Comparison of ENCODE assay signal across 22 cellular contexts in genomic region chr5:168468836-168469235, GRCh38. TPM values are rescaled to one million over a fixed set of nuclear protein-coding genes. Genes with fewer than 3 reads are reported as not detected.
DNase-seq lines count a peak whose midpoint lies in the region; ATAC-seq, FAIRE-seq and TF ChIP-seq lines count a peak whose summit lies in the region.
"Had no signal": no experiment of that assay in that cellular context is flagged by ENCODE, and none has a peak within 500 bp of the region (broad histone marks: within the 10 kb centered on the region; RNA-seq: fewer than 3 reads in every experiment).

No MANE protein-coding gene starts in this region.

- H3K4me1 ChIP-seq in fibroblast of lung (ENCODE audit: control insufficient read depth, extremely low read depth, insufficient read depth, low read length) (peaks cover 4% of the 10 kb centered on the region), osteoblast (ENCODE audit: insufficient read depth, low read length) (peaks cover 17% of the 10 kb centered on the region), small intestine (ENCODE audit: control insufficient read depth in 2 of 2, insufficient read depth in 1 of 2, low read depth in 1 of 2, low read length in 1 of 2) (no peaks in the 10 kb centered on the region)
- H3K4me1 ChIP-seq: gastroesophageal sphincter, sigmoid colon, vagina had no signal

- 88 to 96% (median 96%) methylated on average over 8 of the region's 8 CpGs for WGBS in small intestine, 3 donors

- ATAC-seq in GM19452 (IDR thresholded peaks at IDR 0.05; ENCODE audit: unreplicated experiment) = no peak
- ATAC-seq: gastroesophageal sphincter, HepG2, left ventricle myocardium superior had no signal

- in situ Hi-C loops in GM13976 (cut with MboI; ENCODE audit: low sequenced_read_pairs, unreplicated experiment) = no loop called here

- H3K4me2 ChIP-seq in fibroblast of lung (ENCODE audit: extremely low read depth, insufficient read depth, low read length) (no peak overlapping the region), osteoblast (ENCODE audit: insufficient read depth, low read length) (no peak overlapping the region)

- H3K36me3 ChIP-seq in fibroblast of lung (ENCODE audit: control insufficient read depth, insufficient read depth, low read length) (no peaks in the 10 kb centered on the region), osteoblast (ENCODE audit: insufficient read depth, low read length) (no peaks in the 10 kb centered on the region), small intestine (ENCODE audit: control insufficient read depth in 2 of 2, insufficient read depth in 2 of 2, low read length in 2 of 2) (peaks cover 0 to 21% of the 10 kb centered on the region in 2 donors)
- H3K36me3 ChIP-seq: gastroesophageal sphincter, sigmoid colon, vagina had no signal

- DNase-seq in AG20443 (ENCODE audit: low spot score) (peak; percentile 64), LHCN-M2 (ENCODE audit: low read depth) (peak; percentile 62), fibroblast of lung (ENCODE audit: low read depth in 2 of 2) (peak; percentile 78 to 91), osteoblast (ENCODE audit: insufficient read length, low spot score, missing footprints) (peak; percentile 92), NCI-H146 treated with DMSO at 0.1 percent for 48 hours (lab: John Stamatoyannopoulos, UW; ENCODE audit: unreplicated experiment) (no peak), GM13976 (ENCODE audit: low spot score) (no peak), small intestine (no peak)
- DNase-seq: activated gamma-delta T cell; amygdala; C1 segment of cervical spinal cord; left ventricle myocardium superior; MM.1S; NCI-H187; NCI-H226; sigmoid colon; stimulated activated CD4-positive, alpha-beta T cell treated with anti-CD3 and anti-CD28 coated beads, Interleukin-2, amount 100 ng/mL, for 48 hours; substantia nigra had no signal

- peak overlapping the region; percentile 49 for H3K27ac ChIP-seq in fibroblast of lung (ENCODE audit: insufficient read depth, low read length)
- H3K27ac ChIP-seq in osteoblast (ENCODE audit: low read depth, low read length) = no peak overlapping the region
- no peak overlapping the region for H3K27ac ChIP-seq in small intestine (ENCODE audit: low read depth in 1 of 2, low read length in 1 of 2)
- H3K27ac ChIP-seq: gastroesophageal sphincter, sigmoid colon, vagina had no signal

- H3K79me2 ChIP-seq in fibroblast of lung (ENCODE audit: control insufficient read depth, insufficient read depth, low read length) = no peaks in the 10 kb centered on the region
- H3K79me2 ChIP-seq in osteoblast (ENCODE audit: insufficient read depth, low read length) = no peaks in the 10 kb centered on the region

- H3K4me3 ChIP-seq in fibroblast of lung (replicated peaks in 1 of 4; ENCODE audit: control extremely low read depth in 1 of 4, insufficient read depth in 1 of 4, low read depth in 3 of 4, low read length in 4 of 4) (no peak overlapping the region), osteoblast (ENCODE audit: insufficient read depth, low read length) (no peak overlapping the region), small intestine (ENCODE audit: low read depth in 1 of 2, low read length in 2 of 2) (no peak overlapping the region)
- H3K4me3 ChIP-seq: gastroesophageal sphincter, sigmoid colon, vagina had no signal

- peak overlapping the region; percentile 26 for H2AFZ ChIP-seq in fibroblast of lung (ENCODE audit: low read length)
- H2AFZ ChIP-seq in osteoblast (ENCODE audit: low read length) = no peak overlapping the region

- TF ChIP-seq CTCF in fibroblast of lung (conservative IDR thresholded peaks at IDR 0.05 in 1 of 2, IDR thresholded peaks at IDR 0.05 in 1 of 2; ENCODE audit: low read depth in 1 of 2, low read length in 2 of 2) (no peak), osteoblast (IDR thresholded peaks at IDR 0.05; ENCODE audit: extremely low read depth, low read depth, low read length) (no peak), GM13976 (IDR thresholded peaks at IDR 0.05; ENCODE audit: borderline replicate concordance, control extremely low read depth, extremely low read depth, insufficient read depth, missing control alignments) (no peak)

- FAIRE-seq in small intestine (lab: Jason Lieb, UNC) = no peak
- FAIRE-seq: D721Med, HepG2 had no signal

- H4K20me1 ChIP-seq in fibroblast of lung (ENCODE audit: control insufficient read depth, extremely low read depth, insufficient read depth, low read length) = no peaks in the 10 kb centered on the region
- H4K20me1 ChIP-seq in osteoblast (ENCODE audit: insufficient read depth, low read length) = no peaks in the 10 kb centered on the region

- H3K9me3 ChIP-seq in fibroblast of lung (ENCODE audit: control insufficient read depth, insufficient read depth, low read depth, low read length) (no peaks in the 10 kb centered on the region), osteoblast (ENCODE audit: low read depth, low read length) (no peaks in the 10 kb centered on the region), small intestine (ENCODE audit: control insufficient read depth, low read depth) (no peaks in the 10 kb centered on the region)
- H3K9me3 ChIP-seq: gastroesophageal sphincter, sigmoid colon, vagina had no signal

- H3K9ac ChIP-seq in fibroblast of lung (ENCODE audit: insufficient read depth, low read length) = no peak overlapping the region

- no peaks in the 10 kb centered on the region for H3K27me3 ChIP-seq in fibroblast of lung (ENCODE audit: control insufficient read depth, insufficient read depth, low read length)
- H3K27me3 ChIP-seq in osteoblast (ENCODE audit: insufficient read depth, low read length) = no peaks in the 10 kb centered on the region
- H3K27me3 ChIP-seq in small intestine (ENCODE audit: control insufficient read depth in 2 of 2, insufficient read depth in 2 of 2, low read length in 2 of 2) = no peaks in the 10 kb centered on the region
- H3K27me3 ChIP-seq: gastroesophageal sphincter, sigmoid colon, vagina had no signal

RNA-seq across cellular contexts. Expression of gene RARS1, which starts 17.4 kb away (rescaled TPM):
- 175 and 234 TPM in 2 replicates for total RNA-seq in LHCN-M2 (2014; rRNA removed)
- polyA plus RNA-seq in LHCN-M2 (2012) = 73.2 TPM
- 111 and 144 TPM in 2 replicates for total RNA-seq in fibroblast of lung
- polyA plus RNA-seq in fibroblast of lung = 135 and 137 TPM in 2 replicates
- polyA plus RNA-seq in fibroblast of lung (2012) = 103 and 106 TPM in 2 replicates
- 4.0 and 7.7 TPM in 2 replicates for polyA minus RNA-seq in fibroblast of lung (ENCODE audit: low replicate concordance)
- 174 and 243 TPM in 2 replicates for total RNA-seq in osteoblast
- 100 to 1,000 TPM in 1 of 3 donors, 10 to 100 TPM in 2; 54.8 to 123 (median 66.5) TPM for polyA plus RNA-seq in small intestine

Comparison
In these comparisons a context has a peak if more than half of its experiments do, and no peak if none do; other contexts are left out.
1. DNase-seq: peak in AG20443 (single experiment), LHCN-M2 (single experiment), fibroblast of lung (2 of 2) and osteoblast (single experiment); none in NCI-H146 treated with DMSO at 0.1 percent for 48 hours (single experiment), GM13976 (single experiment) and small intestine (single experiment).